In genomic region chr6:135234492-135234780, GRCh38 we compare ENCODE assay signal across 1 cellular context.
TF ChIP-seq lines count a peak whose summit lies in the region.

No MANE protein-coding gene starts in this region.

TF ChIP-seq in HEK293, 187 proteins besides CTCF, POLR2A, EP300 and RAD21 (continued from another document):
- TF ChIP-seq ATF2 (tag by site-specific recombination; IDR thresholded peaks at IDR 0.05; ENCODE audit: low read depth): peak; percentile 78
